Comparison of ENCODE assay signal across 8 cellular contexts in genomic region chr12:92144631-92145480, GRCh38. TPM values are rescaled to one million over a fixed set of nuclear protein-coding genes. Genes with fewer than 3 reads are reported as not detected.
DNase-seq lines count a peak whose midpoint lies in the region; ATAC-seq lines count a peak whose summit lies in the region.

No MANE protein-coding gene starts in this region.

- no peaks in the 10 kb centered on the region for H3K9me3 ChIP-seq in CD4-positive, CD25-positive, alpha-beta regulatory T cell (ENCODE audit: control insufficient read depth in 2 of 2, low read length in 2 of 2)

- peaks cover 10% of the 10 kb centered on the region for H3K27me3 Mint-ChIP-seq in CD4-positive, CD25-positive, alpha-beta regulatory T cell
- no peaks in the 10 kb centered on the region for H3K27me3 Mint-ChIP-seq in memory B cell

- no peak for ATAC-seq in CD4-positive, CD25-positive, alpha-beta regulatory T cell (ENCODE audit: low read depth in 2 of 2)
- ATAC-seq in GM21737 (IDR thresholded peaks at IDR 0.05; ENCODE audit: unreplicated experiment) (peak; percentile 0), memory B cell (ENCODE audit: low read depth) (no peak), HG03565 (IDR thresholded peaks at IDR 0.05; ENCODE audit: unreplicated experiment) (no peak)

- peak overlapping the region; percentile 90 to 100 (median 99) for H3K4me3 Mint-ChIP-seq in CD4-positive, CD25-positive, alpha-beta regulatory T cell
- H3K4me3 Mint-ChIP-seq in memory B cell: peak overlapping the region; percentile 100

- DNase-seq in CD4-positive, CD25-positive, alpha-beta regulatory T cell: peak; percentile 30 to 63 (median 57)
- DNase-seq in NCI-H2227 treated with DMSO at 0.1 percent for 48 hours (lab: John Stamatoyannopoulos, UW): peak; percentile 67
- peak; percentile 32 to 47 for DNase-seq in activated CD4-positive, alpha-beta T cell treated with anti-CD3 and anti-CD28 coated beads, Interleukin-2, amount 50 U/mL, for 4 hours
- peak; percentile 76 for DNase-seq in ecto neural progenitor cell (ENCODE audit: low spot score)
- peak; percentile 42 to 53 for DNase-seq in memory B cell (ENCODE audit: low spot score in 2 of 2)
- DNase-seq in stimulated activated CD8-positive, alpha-beta memory T cell treated with anti-CD3 and anti-CD28 coated beads, Interleukin-12 subunit alpha, Interleukin-12 subunit beta, amount 100 ng/mL, for 1 hour (ENCODE audit: low read depth): peak; percentile 29

- H3K36me3 Mint-ChIP-seq in CD4-positive, CD25-positive, alpha-beta regulatory T cell: peaks cover 67% of the 10 kb centered on the region
- peaks cover 44% of the 10 kb centered on the region for H3K36me3 Mint-ChIP-seq in memory B cell

- H3K4me1 ChIP-seq in CD4-positive, CD25-positive, alpha-beta regulatory T cell (ENCODE audit: control insufficient read depth, insufficient read depth, low read length, poor library complexity, severe bottlenecking): peaks cover 24% of the 10 kb centered on the region

- H3K4me1 Mint-ChIP-seq in CD4-positive, CD25-positive, alpha-beta regulatory T cell: peaks cover 18 to 34% (median 24%) of the 10 kb centered on the region in 4 donors
- peaks cover 25% of the 10 kb centered on the region for H3K4me1 Mint-ChIP-seq in memory B cell

- peak overlapping the region; percentile 84 for H3K27ac ChIP-seq in CD4-positive, CD25-positive, alpha-beta regulatory T cell (ENCODE audit: insufficient read depth, low read length, poor library complexity, severe bottlenecking)

- peak overlapping the region; percentile 99 to 100 (median 99) for H3K27ac Mint-ChIP-seq in CD4-positive, CD25-positive, alpha-beta regulatory T cell
- peak overlapping the region; percentile 100 for H3K27ac Mint-ChIP-seq in memory B cell

- H3K36me3 ChIP-seq in CD4-positive, CD25-positive, alpha-beta regulatory T cell (ENCODE audit: control insufficient read depth, insufficient read depth, low read length): peaks cover 49% of the 10 kb centered on the region

- peaks cover 0 to 10% (median 0%) of the 10 kb centered on the region in 7 donors for H3K9me3 Mint-ChIP-seq in CD4-positive, CD25-positive, alpha-beta regulatory T cell
- H3K9me3 Mint-ChIP-seq in memory B cell: no peaks in the 10 kb centered on the region

- peak overlapping the region; percentile 99 for H3K4me3 ChIP-seq in CD4-positive, CD25-positive, alpha-beta regulatory T cell (ENCODE audit: low read depth, low read length)

- no peaks in the 10 kb centered on the region for H3K27me3 ChIP-seq in CD4-positive, CD25-positive, alpha-beta regulatory T cell (ENCODE audit: control insufficient read depth, insufficient read depth, low read length)

RNA-seq across cellular contexts. Expression of gene BTG1, which starts 0.8 kb away (rescaled TPM):
- total RNA-seq in CD4-positive, CD25-positive, alpha-beta regulatory T cell: 1,342 TPM
- 100 to 1,000 TPM; 509 to 939 (median 769) TPM for polyA plus RNA-seq in CD4-positive, CD25-positive, alpha-beta regulatory T cell
